19 cellular contexts compared by ENCODE assay signal in genomic region chr20:23667666-23668065, GRCh38. TPM values are rescaled to one million over a fixed set of nuclear protein-coding genes. Genes with fewer than 3 reads are reported as not detected.
"Had no signal": no experiment of that assay in that cellular context is flagged by ENCODE, and none has a peak within 500 bp of the region (broad histone marks: within the 10 kb centered on the region; RNA-seq: fewer than 3 reads in every experiment).

No MANE protein-coding gene starts in this region.

- H3K9me3 Mint-ChIP-seq: activated CD4-positive, alpha-beta T cell treated with anti-CD3 and anti-CD28 coated beads, Interleukin-2, amount 10 ng/mL, durations not matched to agents 24 days and 14 days; activated naive CD4-positive, alpha-beta T cell treated with anti-CD3 and anti-CD28 coated beads, Interleukin-2, amount 10 ng/mL, durations not matched to agents 7 days and 5 days; activated naive CD8-positive, alpha-beta T cell treated with anti-CD3 and anti-CD28 coated beads, Interleukin-2, amount 50 U/mL, for 24 hours; activated T-cell treated with anti-CD3 and anti-CD28 coated beads, Interleukin-2, amount 50 U/mL, for 4 hours; activated T-helper 1 cell treated with anti-CD3 and anti-CD28 coated beads, Interleukin-12 subunit alpha, Interleukin-12 subunit beta, Interleukin-2, Interleukin-4 antibody, amounts not matched to agents 30 ng/mL and 10 ng/mL and 1 ng/mL, durations not matched to agents 14 hours and 24 hours and 36 hours; brain; T-helper 1 cell treated with Interleukin-12 subunit alpha and Interleukin-12 subunit beta and Interleukin-4 antibody, amounts not matched to agents 30 μg/mL and 1 μg/mL, for 36 hours; T-helper 2 cell treated with Interferon-gamma antibody and Interleukin-4, amounts not matched to agents 5 μg/mL and 100 μg/mL, for 36 hours had no signal

- H3K4me1 ChIP-seq: Peyer's patch, SJSA1 had no signal

- H3K27ac ChIP-seq: Peyer's patch, SJSA1 had no signal

- H3K4me3 Mint-ChIP-seq: activated CD4-positive, alpha-beta T cell treated with anti-CD3 and anti-CD28 coated beads, Interleukin-2, amount 10 ng/mL, durations not matched to agents 24 days and 14 days; activated naive CD4-positive, alpha-beta T cell treated with anti-CD3 and anti-CD28 coated beads, Interleukin-2, amount 10 ng/mL, durations not matched to agents 7 days and 5 days; activated naive CD8-positive, alpha-beta T cell; activated naive CD8-positive, alpha-beta T cell treated with anti-CD3 and anti-CD28 coated beads, Interleukin-2, amount 50 U/mL, for 24 hours; activated T-cell treated with anti-CD3 and anti-CD28 coated beads, Interleukin-2, amount 50 U/mL, for 4 hours; activated T-helper 1 cell treated with anti-CD3 and anti-CD28 coated beads, Interleukin-12 subunit alpha, Interleukin-12 subunit beta, Interleukin-2, Interleukin-4 antibody, amounts not matched to agents 30 ng/mL and 10 ng/mL and 1 ng/mL, durations not matched to agents 14 hours and 24 hours and 36 hours; brain; T-helper 1 cell treated with Interleukin-12 subunit alpha and Interleukin-12 subunit beta and Interleukin-4 antibody, amounts not matched to agents 30 μg/mL and 1 μg/mL, for 36 hours; T-helper 2 cell treated with Interferon-gamma antibody and Interleukin-4, amounts not matched to agents 5 μg/mL and 100 μg/mL, for 36 hours had no signal

- H3K9ac ChIP-seq: SK-N-SH had no signal

- H3K36me3 ChIP-seq: MG63, Peyer's patch, SJSA1 had no signal

- H3K36me3 Mint-ChIP-seq: activated naive CD4-positive, alpha-beta T cell treated with anti-CD3 and anti-CD28 coated beads, Interleukin-2, amount 10 ng/mL, durations not matched to agents 7 days and 5 days; activated naive CD8-positive, alpha-beta T cell; brain had no signal

- H3K4me2 ChIP-seq: SK-N-SH had no signal

- ATAC-seq: activated naive CD8-positive, alpha-beta T cell treated with anti-CD3 and anti-CD28 coated beads, Interleukin-2, amount 50 U/mL, for 24 hours had no signal

- DNase-seq: activated CD8-positive, alpha-beta memory T cell treated with anti-CD3 and anti-CD28 coated beads, Interleukin-2, amount 50 U/mL, for 4 hours; activated T-cell treated with anti-CD3 and anti-CD28 coated beads, Interleukin-2, amount 50 U/mL, for 4 hours; cerebellar nuclear complex; NCI-H1048; NCI-H524 treated with DMSO at 0.1 percent for 48 hours had no signal

- H3K4me3 ChIP-seq: MG63, Peyer's patch, SJSA1 had no signal

- H3K9me3 ChIP-seq: MG63, Peyer's patch, SJSA1, SK-N-SH had no signal

- H3K27me3 Mint-ChIP-seq: activated CD4-positive, alpha-beta T cell treated with anti-CD3 and anti-CD28 coated beads, Interleukin-2, amount 10 ng/mL, durations not matched to agents 24 days and 14 days; activated naive CD8-positive, alpha-beta T cell treated with anti-CD3 and anti-CD28 coated beads, Interleukin-2, amount 50 U/mL, for 24 hours had no signal

- H3K27me3 ChIP-seq: MG63, Peyer's patch, SJSA1 had no signal

- FAIRE-seq: bronchial epithelial cell, TTC549 had no signal

- H3K27ac Mint-ChIP-seq: activated CD4-positive, alpha-beta T cell treated with anti-CD3 and anti-CD28 coated beads, Interleukin-2, amount 10 ng/mL, durations not matched to agents 24 days and 14 days; activated naive CD4-positive, alpha-beta T cell treated with anti-CD3 and anti-CD28 coated beads, Interleukin-2, amount 10 ng/mL, durations not matched to agents 7 days and 5 days; activated naive CD8-positive, alpha-beta T cell; activated naive CD8-positive, alpha-beta T cell treated with anti-CD3 and anti-CD28 coated beads, Interleukin-2, amount 50 U/mL, for 24 hours; activated T-helper 1 cell treated with anti-CD3 and anti-CD28 coated beads, Interleukin-12 subunit alpha, Interleukin-12 subunit beta, Interleukin-2, Interleukin-4 antibody, amounts not matched to agents 30 ng/mL and 10 ng/mL and 1 ng/mL, durations not matched to agents 14 hours and 24 hours and 36 hours; brain; T-helper 1 cell treated with Interleukin-12 subunit alpha and Interleukin-12 subunit beta and Interleukin-4 antibody, amounts not matched to agents 30 μg/mL and 1 μg/mL, for 36 hours; T-helper 2 cell treated with Interferon-gamma antibody and Interleukin-4, amounts not matched to agents 5 μg/mL and 100 μg/mL, for 36 hours had no signal

- H3K4me1 Mint-ChIP-seq: activated CD4-positive, alpha-beta T cell treated with anti-CD3 and anti-CD28 coated beads, Interleukin-2, amount 10 ng/mL, durations not matched to agents 24 days and 14 days; activated naive CD4-positive, alpha-beta T cell treated with anti-CD3 and anti-CD28 coated beads, Interleukin-2, amount 10 ng/mL, durations not matched to agents 7 days and 5 days; activated naive CD8-positive, alpha-beta T cell treated with anti-CD3 and anti-CD28 coated beads, Interleukin-2, amount 50 U/mL, for 24 hours; brain had no signal

RNA-seq across cellular contexts. Expression of gene CST4, which starts 21.2 kb away (rescaled TPM):
- total RNA-seq: activated CD4-positive, alpha-beta T cell treated with anti-CD3 and anti-CD28 coated beads, Interleukin-2, amount 10 ng/mL, durations not matched to agents 24 days and 14 days; activated T-cell treated with anti-CD3 and anti-CD28 coated beads, Interleukin-2, amount 50 U/mL, for 4 hours; activated T-helper 1 cell treated with anti-CD3 and anti-CD28 coated beads, Interleukin-12 subunit alpha, Interleukin-12 subunit beta, Interleukin-2, Interleukin-4 antibody, amounts not matched to agents 30 ng/mL and 10 ng/mL and 1 ng/mL, durations not matched to agents 14 hours and 24 hours and 36 hours; bronchial epithelial cell; Peyer's patch; SJSA1 had no signal
- polyA plus RNA-seq: SK-N-SH had no signal
